Comparison of ENCODE assay signal across 17 cellular contexts in genomic region chr13:30738526-30738925, GRCh38. TPM values are rescaled to one million over a fixed set of nuclear protein-coding genes. Genes with fewer than 3 reads are reported as not detected.
DNase-seq lines count a peak whose midpoint lies in the region; ATAC-seq and TF ChIP-seq lines count a peak whose summit lies in the region.
"Had no signal": no experiment of that assay in that cellular context is flagged by ENCODE, and none has a peak within 500 bp of the region (broad histone marks: within the 10 kb centered on the region; RNA-seq: fewer than 3 reads in every experiment).

No MANE protein-coding gene starts in this region.

- peak overlapping the region; percentile 72; the same call in 1 of the 2 replicates for H3K9ac ChIP-seq in OCI-LY1 (ENCODE audit: low read length)

- H3K27ac ChIP-seq in OCI-LY1 (ENCODE audit: low read depth, low read length, poor library complexity, severe bottlenecking) (peak overlapping the region; percentile 85), aorta (ENCODE audit: low read depth in 1 of 2, low read length in 2 of 2) (no peak overlapping the region)
- H3K27ac ChIP-seq: gastroesophageal sphincter, right atrium auricular region had no signal

- 88 to 91% methylated on average over 4 of the region's 4 CpGs for WGBS in aorta, 2 donors

- H3K27me3 Mint-ChIP-seq in activated naive CD4-positive, alpha-beta T cell treated with anti-CD3 and anti-CD28 coated beads, Interleukin-2, amount 50 U/mL, for 24 hours: no peaks in the 10 kb centered on the region
- H3K27me3 Mint-ChIP-seq in activated naive CD4-positive, alpha-beta T cell treated with anti-CD3 and anti-CD28 coated beads, Interleukin-2, amount 10 ng/mL, durations not matched to agents 7 days and 5 days: no peaks in the 10 kb centered on the region
- H3K27me3 Mint-ChIP-seq in glutamatergic neuron (ENCODE audit: unreplicated experiment): peaks cover 8% of the 10 kb centered on the region
- H3K27me3 Mint-ChIP-seq in stimulated activated memory B cell treated with anti-CD40 and anti-IgM and Interleukin-4, amounts not matched to agents 10 μg/mL and 1 μg/mL and 100 μg/mL, for 72 hours: no peaks in the 10 kb centered on the region

- H3K4me3 Mint-ChIP-seq in activated naive CD4-positive, alpha-beta T cell treated with anti-CD3 and anti-CD28 coated beads, Interleukin-2, amount 50 U/mL, for 24 hours: peak overlapping the region; percentile 92
- H3K4me3 Mint-ChIP-seq in activated naive CD4-positive, alpha-beta T cell treated with anti-CD3 and anti-CD28 coated beads, Interleukin-2, amount 10 ng/mL, durations not matched to agents 7 days and 5 days: no peak overlapping the region
- peak overlapping the region; percentile 41 for H3K4me3 Mint-ChIP-seq in glutamatergic neuron (ENCODE audit: unreplicated experiment)
- peak overlapping the region; percentile 3 for H3K4me3 Mint-ChIP-seq in stimulated activated memory B cell treated with anti-CD40 and anti-IgM and Interleukin-4, amounts not matched to agents 10 μg/mL and 1 μg/mL and 100 μg/mL, for 72 hours

- H3K27me3 ChIP-seq in OCI-LY1 (ENCODE audit: insufficient read depth, low read length) (no peaks in the 10 kb centered on the region), aorta (ENCODE audit: control insufficient read depth in 1 of 2, insufficient read depth in 2 of 2, low read length in 1 of 2) (no peaks in the 10 kb centered on the region)
- H3K27me3 ChIP-seq: gastroesophageal sphincter, right atrium auricular region had no signal

- H2AFZ ChIP-seq in OCI-LY1 (ENCODE audit: low read length): no peak overlapping the region

- H3K4me3 ChIP-seq in OCI-LY1 (ENCODE audit: low read depth, low read length, poor library complexity, severe bottlenecking) (peak overlapping the region; percentile 68), aorta (ENCODE audit: low read length in 2 of 2) (no peak overlapping the region)
- H3K4me3 ChIP-seq: gastroesophageal sphincter, right atrium auricular region had no signal

- H3K4me1 Mint-ChIP-seq in activated naive CD4-positive, alpha-beta T cell treated with anti-CD3 and anti-CD28 coated beads, Interleukin-2, amount 50 U/mL, for 24 hours: peaks cover 76% of the 10 kb centered on the region
- H3K4me1 Mint-ChIP-seq in activated naive CD4-positive, alpha-beta T cell treated with anti-CD3 and anti-CD28 coated beads, Interleukin-2, amount 10 ng/mL, durations not matched to agents 7 days and 5 days: peaks cover 84% of the 10 kb centered on the region
- peaks cover 51% of the 10 kb centered on the region for H3K4me1 Mint-ChIP-seq in glutamatergic neuron (ENCODE audit: low read depth, unreplicated experiment)
- H3K4me1 Mint-ChIP-seq in stimulated activated memory B cell treated with anti-CD40 and anti-IgM and Interleukin-4, amounts not matched to agents 10 μg/mL and 1 μg/mL and 100 μg/mL, for 72 hours: peaks cover 76% of the 10 kb centered on the region

- CTCF ChIA-PET in activated naive CD4-positive, alpha-beta T cell treated with anti-CD3 and anti-CD28 coated beads, Interleukin-2, amount 10 ng/mL, durations not matched to agents 7 days and 5 days (lab: Charles Lee): interaction anchor here (1.6 kb wide), 1 partner anchor 10 kb away, joined by 3 read pairs; no protein-coding TSS in a partner anchor
- CTCF ChIA-PET in HEK293T (lab: Yijun Ruan, JAX): interaction anchor here (0.7 kb wide), 1 partner anchor 32 kb away, joined by 3 read pairs; no protein-coding TSS in a partner anchor

- TF ChIP-seq CTCF in OCI-LY1 (IDR thresholded peaks at IDR 0.05; ENCODE audit: low read length) (no peak), glutamatergic neuron (IDR thresholded peaks at IDR 0.05; ENCODE audit: partially characterized antibody, unreplicated experiment) (no peak)

- H3K9me3 ChIP-seq in OCI-LY1 (ENCODE audit: low read length) (no peaks in the 10 kb centered on the region), aorta (ENCODE audit: control insufficient read depth, low read length) (no peaks in the 10 kb centered on the region)
- H3K9me3 ChIP-seq: gastroesophageal sphincter, right atrium auricular region had no signal

- ATAC-seq in stimulated activated memory B cell treated with anti-CD40 and anti-IgM and Interleukin-4, amounts not matched to agents 10 μg/mL and 1 μg/mL and 100 μg/mL, for 72 hours: no peak
- ATAC-seq in aorta (ENCODE audit: low FRiP score) (no peak), GM19467 (IDR thresholded peaks at IDR 0.05; ENCODE audit: unreplicated experiment) (no peak)
- ATAC-seq: gastroesophageal sphincter had no signal

- H3K36me3 ChIP-seq in OCI-LY1 (ENCODE audit: insufficient read depth, low read length) (peaks cover 7% of the 10 kb centered on the region), aorta (ENCODE audit: control insufficient read depth in 1 of 2, insufficient read depth in 2 of 2, low read length in 1 of 2) (no peaks in the 10 kb centered on the region)
- H3K36me3 ChIP-seq: gastroesophageal sphincter, right atrium auricular region had no signal

- H3K4me1 ChIP-seq in OCI-LY1 (ENCODE audit: insufficient read depth, low read length, severe bottlenecking) (peaks cover 75% of the 10 kb centered on the region), aorta (ENCODE audit: control insufficient read depth in 1 of 2, insufficient read depth in 2 of 2, low read length in 2 of 2) (no peaks in the 10 kb centered on the region)

- H4K20me1 ChIP-seq in OCI-LY1 (ENCODE audit: insufficient read depth, low read length): no peaks in the 10 kb centered on the region

- POLR2A ChIA-PET in HEK293T (lab: Yijun Ruan, JAX): no interaction called here

- H3K4me2 ChIP-seq in OCI-LY1 (ENCODE audit: low read length): peak overlapping the region; percentile 94

- peaks cover 7% of the 10 kb centered on the region for H3K36me3 Mint-ChIP-seq in activated naive CD4-positive, alpha-beta T cell treated with anti-CD3 and anti-CD28 coated beads, Interleukin-2, amount 50 U/mL, for 24 hours
- peaks cover 19% of the 10 kb centered on the region for H3K36me3 Mint-ChIP-seq in activated naive CD4-positive, alpha-beta T cell treated with anti-CD3 and anti-CD28 coated beads, Interleukin-2, amount 10 ng/mL, durations not matched to agents 7 days and 5 days
- no peaks in the 10 kb centered on the region for H3K36me3 Mint-ChIP-seq in glutamatergic neuron (ENCODE audit: unreplicated experiment)
- H3K36me3 Mint-ChIP-seq in stimulated activated memory B cell treated with anti-CD40 and anti-IgM and Interleukin-4, amounts not matched to agents 10 μg/mL and 1 μg/mL and 100 μg/mL, for 72 hours: peaks cover 7% of the 10 kb centered on the region

- DNase-seq in activated naive CD4-positive, alpha-beta T cell treated with anti-CD3 and anti-CD28 coated beads, Interleukin-2, amount 10 ng/mL, durations not matched to agents 7 days and 5 days: no peak
- peak; percentile 39 for DNase-seq in glutamatergic neuron
- no peak for DNase-seq in aorta
- no peak for DNase-seq in HEK293T (ENCODE audit: extremely low spot score)
- DNase-seq: KG1; kidney glomerular epithelial cell; NCI-H2029; stimulated activated CD4-positive, alpha-beta T cell treated with anti-CD3 and anti-CD28 coated beads, Interleukin-4, amount 100 ng/mL, for 24 hours; stimulated activated naive CD4-positive, alpha-beta T cell; SW 1271 had no signal

- no peak overlapping the region for H3K27ac Mint-ChIP-seq in activated naive CD4-positive, alpha-beta T cell treated with anti-CD3 and anti-CD28 coated beads, Interleukin-2, amount 50 U/mL, for 24 hours
- no peak overlapping the region for H3K27ac Mint-ChIP-seq in activated naive CD4-positive, alpha-beta T cell treated with anti-CD3 and anti-CD28 coated beads, Interleukin-2, amount 10 ng/mL, durations not matched to agents 7 days and 5 days
- peak overlapping the region; percentile 72 for H3K27ac Mint-ChIP-seq in glutamatergic neuron (ENCODE audit: unreplicated experiment)
- peak overlapping the region; percentile 86 for H3K27ac Mint-ChIP-seq in stimulated activated memory B cell treated with anti-CD40 and anti-IgM and Interleukin-4, amounts not matched to agents 10 μg/mL and 1 μg/mL and 100 μg/mL, for 72 hours

- H3K9me3 Mint-ChIP-seq in activated naive CD4-positive, alpha-beta T cell treated with anti-CD3 and anti-CD28 coated beads, Interleukin-2, amount 50 U/mL, for 24 hours: no peaks in the 10 kb centered on the region
- H3K9me3 Mint-ChIP-seq in activated naive CD4-positive, alpha-beta T cell treated with anti-CD3 and anti-CD28 coated beads, Interleukin-2, amount 10 ng/mL, durations not matched to agents 7 days and 5 days: no peaks in the 10 kb centered on the region
- H3K9me3 Mint-ChIP-seq in glutamatergic neuron (ENCODE audit: unreplicated experiment): peaks cover 3% of the 10 kb centered on the region
- no peaks in the 10 kb centered on the region for H3K9me3 Mint-ChIP-seq in stimulated activated memory B cell treated with anti-CD40 and anti-IgM and Interleukin-4, amounts not matched to agents 10 μg/mL and 1 μg/mL and 100 μg/mL, for 72 hours

- H3F3A ChIP-seq in OCI-LY1 (ENCODE audit: insufficient read depth, low read length): no peaks in the 10 kb centered on the region

- no peaks in the 10 kb centered on the region for H3K9me2 ChIP-seq in OCI-LY1 (ENCODE audit: low read depth, low read length)

- intact Hi-C loops in aorta (cut with DNase I): no loop called here

- H3K79me2 ChIP-seq in OCI-LY1 (ENCODE audit: insufficient read depth, low read length): peaks cover 9% of the 10 kb centered on the region

TF ChIP-seq in HEK293T, 16 proteins besides CTCF, POLR2A, EP300 and RAD21 (continues in another document):
- TF ChIP-seq FOXM1 (IDR thresholded peaks at IDR 0.05; ENCODE audit: borderline replicate concordance) (no peak), TARDBP (IDR thresholded peaks at IDR 0.05) (no peak), ELF4 (IDR thresholded peaks at IDR 0.05) (no peak), L3MBTL2 (conservative IDR thresholded peaks at IDR 0.05) (no peak), SP1 (IDR thresholded peaks at IDR 0.05) (no peak), NFRKB (IDR thresholded peaks at IDR 0.05) (no peak), SUZ12 (IDR thresholded peaks at IDR 0.05) (no peak), PKNOX1 (IDR thresholded peaks at IDR 0.05) (no peak), ARNT (IDR thresholded peaks at IDR 0.05) (no peak), FOXA1 (IDR thresholded peaks at IDR 0.05) (no peak), LEF1 (IDR thresholded peaks at IDR 0.05; ENCODE audit: borderline replicate concordance) (no peak), HDGF (IDR thresholded peaks at IDR 0.05; ENCODE audit: borderline replicate concordance) (no peak), BHLHE40 (IDR thresholded peaks at IDR 0.05; ENCODE audit: borderline replicate concordance) (no peak)

RNA-seq across cellular contexts. Expression of gene ALOX5AP, which starts 3.2 kb away (rescaled TPM):
- total RNA-seq in glutamatergic neuron (ENCODE audit: unreplicated experiment): 0.81 TPM
- 10 to 100 TPM; 31.6 to 37.7 TPM for total RNA-seq in aorta
- polyA plus RNA-seq in aorta: 10 to 100 TPM in 1 of 2 donors, 1 to 10 TPM in 1; 7.1 to 35.4 TPM
- total RNA-seq: myocyte had no signal

Comparison
In these comparisons a context has a peak if more than half of its experiments do, and no peak if none do; other contexts are left out.
1. H3K27ac Mint-ChIP-seq: peak in glutamatergic neuron (single experiment) and stimulated activated memory B cell treated with anti-CD40 and anti-IgM and Interleukin-4, amounts not matched to agents 10 μg/mL and 1 μg/mL and 100 μg/mL, for 72 hours (single experiment); none in activated naive CD4-positive, alpha-beta T cell treated with anti-CD3 and anti-CD28 coated beads, Interleukin-2, amount 50 U/mL, for 24 hours (single experiment) and activated naive CD4-positive, alpha-beta T cell treated with anti-CD3 and anti-CD28 coated beads, Interleukin-2, amount 10 ng/mL, durations not matched to agents 7 days and 5 days (single experiment).
2. RNA of gene ALOX5AP, which starts 3.2 kb away (total RNA-seq): 31.6 to 37.7 TPM in aorta; 0.81 TPM in glutamatergic neuron (single experiment); every median in the first group is over 10 times any median in the second.